16 cellular contexts compared by ENCODE assay signal in genomic region chr6:157049126-157049525, GRCh38.
DNase-seq lines count a peak whose midpoint lies in the region; ATAC-seq, FAIRE-seq and TF ChIP-seq lines count a peak whose summit lies in the region.
"Had no signal": no experiment of that assay in that cellular context is flagged by ENCODE, and none has a peak within 500 bp of the region (broad histone marks: within the 10 kb centered on the region; RNA-seq: fewer than 3 reads in every experiment).

No MANE protein-coding gene starts in this region.

- H3K27me3 ChIP-seq in right lobe of liver (no peaks in the 10 kb centered on the region), HepG2 (ENCODE audit: control insufficient read depth in 1 of 2, insufficient read depth in 2 of 2, low read length in 2 of 2) (no peaks in the 10 kb centered on the region), K562 (ENCODE audit: control insufficient read depth in 2 of 2, insufficient read depth in 2 of 2, low read length in 2 of 2) (no peaks in the 10 kb centered on the region), upper lobe of right lung (no peaks in the 10 kb centered on the region)
- H3K27me3 ChIP-seq: gastrocnemius medialis had no signal

- no peak overlapping the region for H3K9ac ChIP-seq in HepG2 (ENCODE audit: insufficient read depth, low read depth, low read length)
- peak overlapping the region in 1 of 2 experiments; percentile 32; a peak in 1 of 4 replicates for H3K9ac ChIP-seq in K562 (ENCODE audit: insufficient read depth in 1 of 2, low read depth in 2 of 2, low read length in 2 of 2)

- POLR2A ChIA-PET in HepG2 (lab: Yijun Ruan, JAX) (no interaction called here), K562 (lab: Yijun Ruan, JAX) (interaction anchor here (1.1 to 1.2 kb wide), 3 partner anchors 13 to 29 kb away, joined by 3 to 4 read pairs (median 3); no protein-coding TSS in a partner anchor), OCI-LY7 (lab: Charles Lee) (no interaction called here)

- TF ChIP-seq RAD21 in HepG2 (CRISPR knock-in tag; IDR thresholded peaks at IDR 0.05), result no peak
- TF ChIP-seq RAD21 in K562 (CRISPR knock-in tag; conservative IDR thresholded peaks at IDR 0.05 in 1 of 2, IDR thresholded peaks at IDR 0.05 in 1 of 2), result no peak

- in situ Hi-C loops in HepG2 (cut with HindIII; ENCODE audit: extremely low pct_ligation_motif_present, low pct_unique_long_range_greater_than_20kb) (no loop called here), K562 (cut with MboI) (no loop called here)

- WGBS in right lobe of liver (ENCODE audit: insufficient coverage, low coverage, low lambda C conversion rate, missing lambda C conversion rate), result 65% methylated on average over 5 of the region's 5 CpGs
- 98% methylated on average over 5 of the region's 5 CpGs for WGBS in HepG2 (ENCODE audit: low lambda C conversion rate)
- WGBS in K562 (ENCODE audit: insufficient coverage, low coverage, missing lambda C conversion rate), result 56% methylated on average over 5 of the region's 5 CpGs

- no peak for DNase-seq in right lobe of liver
- no peak for DNase-seq in HepG2 (ENCODE audit: low spot score)
- peak in 3 of 4 experiments; percentile 35 to 71 (median 63) for DNase-seq in K562 (ENCODE audit: extremely low read depth in 1 of 4, low spot score in 3 of 4)
- DNase-seq in medulla oblongata (ENCODE audit: extremely low spot score), result peak; percentile 47
- no peak for DNase-seq in upper lobe of right lung
- DNase-seq in GOT3 (lab: John Stamatoyannopoulos, UW), result no peak
- DNase-seq in NCI-H526 (lab: John Stamatoyannopoulos, UW), result no peak
- no peak for DNase-seq in OCI-LY7 (ENCODE audit: low spot score)
- DNase-seq: activated gamma-delta T cell treated with Interleukin-2 at 50 U/mL for 16 hours, cortex of kidney, gastrocnemius medialis, mammary epithelial cell, NCI-H187, retina, SHP77, T-helper 2 cell had no signal

- no peaks in the 10 kb centered on the region for H3K36me3 ChIP-seq in right lobe of liver
- peaks cover 0 to 1% of the 10 kb centered on the region in 2 experiments; a peak in 2 of 5 replicates for H3K36me3 ChIP-seq in HepG2 (replicated peaks in 1 of 2; ENCODE audit: control insufficient read depth in 1 of 2, insufficient read depth in 2 of 2, low read length in 2 of 2)
- no peaks in the 10 kb centered on the region for H3K36me3 ChIP-seq in K562 (ENCODE audit: control insufficient read depth, insufficient read depth, low read length)
- H3K36me3 ChIP-seq in upper lobe of right lung, result no peaks in the 10 kb centered on the region
- H3K36me3 ChIP-seq in OCI-LY7 (ENCODE audit: insufficient read depth, low read length), result peaks cover 4% of the 10 kb centered on the region; the same call in 1 of the 2 replicates
- H3K36me3 ChIP-seq: gastrocnemius medialis had no signal

- peaks cover 0 to 6% (median 0%) of the 10 kb centered on the region in 4 donors for H3K4me1 ChIP-seq in right lobe of liver
- peaks cover 7% of the 10 kb centered on the region; the same call in 1 of the 2 replicates for H3K4me1 ChIP-seq in HepG2 (ENCODE audit: insufficient read depth, low read length)
- H3K4me1 ChIP-seq in K562 (replicated peaks in 1 of 2; ENCODE audit: control insufficient read depth in 2 of 2, insufficient read depth in 2 of 2, low read length in 2 of 2), result peaks cover 8 to 21% of the 10 kb centered on the region in 2 experiments; a peak in 4 of 5 replicates
- peaks cover 7% of the 10 kb centered on the region for H3K4me1 ChIP-seq in upper lobe of right lung
- H3K4me1 ChIP-seq in OCI-LY7 (ENCODE audit: insufficient read depth, low read length, poor library complexity, severe bottlenecking), result peaks cover 24% of the 10 kb centered on the region

- no peak for FAIRE-seq in HepG2 (lab: Jason Lieb, UNC)
- FAIRE-seq in K562 (lab: Jason Lieb, UNC), result peak; percentile 89

- ATAC-seq in right lobe of liver, result peak; percentile 25 to 66 (median 50)
- no peak for ATAC-seq in HepG2
- ATAC-seq in K562, result peak; percentile 95
- ATAC-seq in upper lobe of right lung, result peak; percentile 98
- ATAC-seq: gastrocnemius medialis had no signal

- H3K4me3 ChIP-seq in right lobe of liver (no peak overlapping the region), HepG2 (replicated peaks in 1 of 3; ENCODE audit: insufficient read depth in 1 of 3, low read depth in 2 of 3, low read length in 3 of 3) (no peak overlapping the region), K562 (no peak overlapping the region), upper lobe of right lung (no peak overlapping the region), OCI-LY7 (ENCODE audit: low read depth, low read length, poor library complexity, severe bottlenecking) (no peak overlapping the region)
- H3K4me3 ChIP-seq: gastrocnemius medialis had no signal

- H3K9me3 ChIP-seq in right lobe of liver, result no peaks in the 10 kb centered on the region
- no peaks in the 10 kb centered on the region for H3K9me3 ChIP-seq in HepG2 (ENCODE audit: low read length)
- H3K9me3 ChIP-seq in K562 (replicated peaks; ENCODE audit: control insufficient read depth, insufficient read depth, low read depth, low read length), result no peaks in the 10 kb centered on the region
- no peaks in the 10 kb centered on the region for H3K9me3 ChIP-seq in upper lobe of right lung
- H3K9me3 ChIP-seq in OCI-LY7 (ENCODE audit: low read length), result no peaks in the 10 kb centered on the region
- H3K9me3 ChIP-seq: gastrocnemius medialis had no signal

- TF ChIP-seq POLR2A in right lobe of liver (IDR thresholded peaks at IDR 0.05), result no peak
- no peak for TF ChIP-seq POLR2A in HepG2 (IDR thresholded peaks at IDR 0.05; ENCODE audit: insufficient read depth in 1 of 2, low read depth in 2 of 2, low read length in 2 of 2)
- TF ChIP-seq POLR2A in K562 (conservative IDR thresholded peaks at IDR 0.05), result no peak

- TF ChIP-seq CTCF in right lobe of liver (IDR thresholded peaks at IDR 0.05) (no peak), HepG2 (CRISPR knock-in tag; IDR thresholded peaks at IDR 0.05) (no peak), K562 (IDR thresholded peaks at IDR 0.05 in 2 of 3, conservative IDR thresholded peaks at IDR 0.05 in 1 of 3; ENCODE audit: insufficient read depth in 2 of 3, low read depth in 1 of 3, low read length in 3 of 3) (no peak), upper lobe of right lung (IDR thresholded peaks at IDR 0.05) (no peak), OCI-LY7 (conservative IDR thresholded peaks at IDR 0.05; ENCODE audit: low read length) (no peak)

- CTCF ChIA-PET in HepG2 (lab: Yijun Ruan, JAX; ENCODE audit: low intra/inter-chr PET ratio, low total read pairs) (no interaction called here), K562 (lab: Yijun Ruan, JAX; ENCODE audit: low intra/inter-chr PET ratio) (no interaction called here), OCI-LY7 (lab: Charles Lee; ENCODE audit: unreplicated experiment) (no interaction called here)

- no peaks in the 10 kb centered on the region for H3K9me1 ChIP-seq in K562 (ENCODE audit: control insufficient read depth, insufficient read depth, low read length)

- H3K79me2 ChIP-seq in HepG2 (ENCODE audit: insufficient read depth, low read length) (no peaks in the 10 kb centered on the region), K562 (ENCODE audit: control insufficient read depth, insufficient read depth, low read length) (peaks cover 7% of the 10 kb centered on the region; the same call in 1 of the 3 replicates), OCI-LY7 (ENCODE audit: insufficient read depth, low read depth, low read length) (peaks cover 15% of the 10 kb centered on the region; the same call in 1 of the 2 replicates)

- no peaks in the 10 kb centered on the region for H4K20me1 ChIP-seq in HepG2 (ENCODE audit: insufficient read depth, low read length)
- no peaks in the 10 kb centered on the region for H4K20me1 ChIP-seq in K562 (replicated peaks; ENCODE audit: control insufficient read depth, insufficient read depth, low read length)
- H4K20me1 ChIP-seq in OCI-LY7 (ENCODE audit: insufficient read depth, low read length), result no peaks in the 10 kb centered on the region

- H3K4me2 ChIP-seq in HepG2 (ENCODE audit: low read depth, low read length) (no peak overlapping the region), K562 (ENCODE audit: insufficient read depth, low read length) (peak overlapping the region; percentile 30; the same call in 1 of the 2 replicates), OCI-LY7 (ENCODE audit: low read length) (no peak overlapping the region)

- no peaks in the 10 kb centered on the region for H3K9me2 ChIP-seq in OCI-LY7 (ENCODE audit: insufficient read depth, low read length)

- no peak overlapping the region for H2AFZ ChIP-seq in HepG2 (ENCODE audit: low read length)
- peak overlapping the region; percentile 54 for H2AFZ ChIP-seq in K562 (ENCODE audit: low read depth, low read length)
- no peak overlapping the region for H2AFZ ChIP-seq in OCI-LY7 (ENCODE audit: low read length)

- intact Hi-C loops in right lobe of liver (cut with DNase I), result loop anchor here (10.0 kb wide), 2 partner anchors 136 to 484 kb away; no protein-coding TSS in a partner anchor
- intact Hi-C loops in HepG2 (cut with micrococcal nuclease; ENCODE audit: unreplicated experiment), result no loop called here
- intact Hi-C loops in K562 (cut with micrococcal nuclease), result loop anchor here (5.0 kb wide), 1 partner anchor 223 kb away; no protein-coding TSS in a partner anchor
- intact Hi-C loops in upper lobe of right lung (cut with DNase I), result no loop called here
- intact Hi-C loops in OCI-LY7 (cut with micrococcal nuclease; ENCODE audit: unreplicated experiment), result no loop called here

- H3K27ac ChIP-seq in right lobe of liver (no peak overlapping the region), HepG2 (ENCODE audit: extremely low read length, insufficient read depth, low read length) (no peak overlapping the region), K562 (ENCODE audit: extremely low read depth, low read depth, low read length) (peak overlapping the region; percentile 4; the same call in 2 of the 3 replicates), upper lobe of right lung (no peak overlapping the region), OCI-LY7 (ENCODE audit: low read depth, low read length, poor library complexity, severe bottlenecking) (no peak overlapping the region)
- H3K27ac ChIP-seq: gastrocnemius medialis had no signal

- TF ChIP-seq EP300 in HepG2 (IDR thresholded peaks at IDR 0.05; ENCODE audit: low read depth in 2 of 2, low read length in 2 of 2) (no peak), HepG2 (CRISPR knock-in tag; IDR thresholded peaks at IDR 0.05; ENCODE audit: borderline replicate concordance) (no peak), K562 (IDR thresholded peaks at IDR 0.05; ENCODE audit: low read length) (no peak)

- BruUV-seq in HepG2 (replicated peaks; lab: Mats Ljungman, UMichigan) (no TSS peak), K562 (replicated peaks; lab: Mats Ljungman, UMichigan) (no TSS peak), OCI-LY7 (replicated peaks; lab: Mats Ljungman, UMichigan) (no TSS peak)

TF ChIP-seq in HepG2, 621 proteins besides CTCF, POLR2A, EP300 and RAD21 (continues in another document):
- no peak for TF ChIP-seq MIER2 (CRISPR knock-in tag; IDR thresholded peaks at IDR 0.05)
- TF ChIP-seq NFIB (CRISPR knock-in tag; IDR thresholded peaks at IDR 0.05; ENCODE audit: borderline replicate concordance), result no peak
- no peak for TF ChIP-seq NFE2L1 (CRISPR knock-in tag; IDR thresholded peaks at IDR 0.05; ENCODE audit: borderline replicate concordance)

TF ChIP-seq in K562, 482 proteins besides CTCF, POLR2A, EP300 and RAD21 (continues in another document):
- 0 out of 2 replicates have a peak, but pooled peaks have one; percentile 32 for TF ChIP-seq DPF2 (IDR thresholded peaks at IDR 0.05)

Comparison
In these comparisons a context has a peak if more than half of its experiments do, and no peak if none do; other contexts are left out.
1. intact Hi-C loops: an anchor here in right lobe of liver (10.0 kb wide) and K562 (5.0 kb wide); none called in HepG2, upper lobe of right lung and OCI-LY7.
2. DNase-seq: peak in K562 (3 of 4) and medulla oblongata (single experiment); none in right lobe of liver (0 of 3), HepG2 (single experiment), upper lobe of right lung (single experiment), GOT3 (single experiment), NCI-H526 (0 of 2) and OCI-LY7 (single experiment).